ENCODE assay signal across 2 cellular contexts in the genomic region with DNA sequence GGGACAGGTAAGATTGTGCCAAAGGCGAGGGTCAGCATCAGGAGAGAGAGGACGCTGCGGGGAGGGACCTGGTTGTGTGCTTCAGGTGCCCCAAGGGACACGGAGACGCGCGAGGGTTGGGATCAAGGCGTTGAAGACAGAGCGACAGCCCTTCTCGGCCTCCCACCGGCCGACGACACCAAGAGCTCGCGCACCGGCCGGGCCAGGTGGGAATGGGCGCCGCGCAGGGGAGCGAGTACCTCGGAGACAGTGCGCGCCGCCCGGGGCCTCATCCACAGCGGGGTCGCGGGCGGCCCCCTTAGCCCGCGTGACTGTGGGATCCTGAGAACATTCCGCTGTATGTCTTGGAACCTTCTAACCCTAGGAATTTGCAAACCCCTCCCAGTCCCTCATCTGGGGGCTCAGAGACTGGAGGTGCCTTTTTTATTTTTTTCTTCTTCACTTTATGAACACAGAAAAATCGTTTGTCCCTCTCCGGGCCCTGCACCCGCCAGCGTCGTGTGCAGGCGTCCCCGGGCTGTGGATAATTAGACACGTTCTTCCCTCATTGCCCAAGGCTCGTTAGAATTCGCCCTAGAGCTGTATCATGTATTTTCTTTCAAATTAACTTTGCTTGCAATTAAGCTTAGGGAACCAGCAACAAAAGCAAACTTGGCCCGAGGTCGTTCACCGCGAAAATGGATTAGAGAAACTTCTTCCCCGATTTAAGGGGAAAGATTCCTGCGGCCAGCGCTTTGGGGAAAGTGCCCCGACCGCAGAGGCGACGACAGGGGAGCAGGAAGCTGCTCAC.
TF ChIP-seq lines count a peak whose summit lies in the region.

No MANE protein-coding gene starts in this region.

TF ChIP-seq in GM23338, 12 proteins besides CTCF, POLR2A, EP300 and RAD21 (continued from another document):
- peak; percentile 97 for TF ChIP-seq EZH2 (IDR thresholded peaks at IDR 0.05; ENCODE audit: low read depth, unreplicated experiment)
- TF ChIP-seq, protein P1, sequence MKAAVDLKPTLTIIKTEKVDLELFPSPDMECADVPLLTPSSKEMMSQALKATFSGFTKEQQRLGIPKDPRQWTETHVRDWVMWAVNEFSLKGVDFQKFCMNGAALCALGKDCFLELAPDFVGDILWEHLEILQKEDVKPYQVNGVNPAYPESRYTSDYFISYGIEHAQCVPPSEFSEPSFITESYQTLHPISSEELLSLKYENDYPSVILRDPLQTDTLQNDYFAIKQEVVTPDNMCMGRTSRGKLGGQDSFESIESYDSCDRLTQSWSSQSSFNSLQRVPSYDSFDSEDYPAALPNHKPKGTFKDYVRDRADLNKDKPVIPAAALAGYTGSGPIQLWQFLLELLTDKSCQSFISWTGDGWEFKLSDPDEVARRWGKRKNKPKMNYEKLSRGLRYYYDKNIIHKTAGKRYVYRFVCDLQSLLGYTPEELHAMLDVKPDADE (IDR thresholded peaks at IDR 0.05) = no peak
- peak; percentile 81 for TF ChIP-seq EZH2phosphoT487 (IDR thresholded peaks at IDR 0.05; ENCODE audit: unreplicated experiment)
TF ChIP-seq in GM23338: peak in this region for 2.

TF ChIP-seq in WTC11, 78 proteins besides CTCF, POLR2A, EP300 and RAD21 (continued from another document):
- TF ChIP-seq CREB1 (CRISPR knock-in tag; IDR thresholded peaks at IDR 0.05) = no peak
- TF ChIP-seq SOX15 (CRISPR knock-in tag; IDR thresholded peaks at IDR 0.05) = no peak
- TF ChIP-seq FOXP1 (CRISPR knock-in tag; IDR thresholded peaks at IDR 0.05; ENCODE audit: borderline replicate concordance) = no peak
- no peak for TF ChIP-seq ETV6 (CRISPR knock-in tag; IDR thresholded peaks at IDR 0.05)
- TF ChIP-seq, protein P2, sequence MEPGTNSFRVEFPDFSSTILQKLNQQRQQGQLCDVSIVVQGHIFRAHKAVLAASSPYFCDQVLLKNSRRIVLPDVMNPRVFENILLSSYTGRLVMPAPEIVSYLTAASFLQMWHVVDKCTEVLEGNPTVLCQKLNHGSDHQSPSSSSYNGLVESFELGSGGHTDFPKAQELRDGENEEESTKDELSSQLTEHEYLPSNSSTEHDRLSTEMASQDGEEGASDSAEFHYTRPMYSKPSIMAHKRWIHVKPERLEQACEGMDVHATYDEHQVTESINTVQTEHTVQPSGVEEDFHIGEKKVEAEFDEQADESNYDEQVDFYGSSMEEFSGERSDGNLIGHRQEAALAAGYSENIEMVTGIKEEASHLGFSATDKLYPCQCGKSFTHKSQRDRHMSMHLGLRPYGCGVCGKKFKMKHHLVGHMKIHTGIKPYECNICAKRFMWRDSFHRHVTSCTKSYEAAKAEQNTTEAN (CRISPR knock-in tag; IDR thresholded peaks at IDR 0.05) = no peak
- TF ChIP-seq, protein P3, sequence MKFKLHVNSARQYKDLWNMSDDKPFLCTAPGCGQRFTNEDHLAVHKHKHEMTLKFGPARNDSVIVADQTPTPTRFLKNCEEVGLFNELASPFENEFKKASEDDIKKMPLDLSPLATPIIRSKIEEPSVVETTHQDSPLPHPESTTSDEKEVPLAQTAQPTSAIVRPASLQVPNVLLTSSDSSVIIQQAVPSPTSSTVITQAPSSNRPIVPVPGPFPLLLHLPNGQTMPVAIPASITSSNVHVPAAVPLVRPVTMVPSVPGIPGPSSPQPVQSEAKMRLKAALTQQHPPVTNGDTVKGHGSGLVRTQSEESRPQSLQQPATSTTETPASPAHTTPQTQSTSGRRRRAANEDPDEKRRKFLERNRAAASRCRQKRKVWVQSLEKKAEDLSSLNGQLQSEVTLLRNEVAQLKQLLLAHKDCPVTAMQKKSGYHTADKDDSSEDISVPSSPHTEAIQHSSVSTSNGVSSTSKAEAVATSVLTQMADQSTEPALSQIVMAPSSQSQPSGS (CRISPR knock-in tag; IDR thresholded peaks at IDR 0.05; ENCODE audit: borderline replicate concordance, low read depth) = no peak
- TF ChIP-seq GTF2I (CRISPR knock-in tag; conservative IDR thresholded peaks at IDR 0.05) = no peak
- TF ChIP-seq EMX1 (CRISPR knock-in tag; IDR thresholded peaks at IDR 0.05) = no peak
- TF ChIP-seq CBFB (CRISPR knock-in tag; IDR thresholded peaks at IDR 0.05; ENCODE audit: low read depth) = no peak
- TF ChIP-seq, protein P4, sequence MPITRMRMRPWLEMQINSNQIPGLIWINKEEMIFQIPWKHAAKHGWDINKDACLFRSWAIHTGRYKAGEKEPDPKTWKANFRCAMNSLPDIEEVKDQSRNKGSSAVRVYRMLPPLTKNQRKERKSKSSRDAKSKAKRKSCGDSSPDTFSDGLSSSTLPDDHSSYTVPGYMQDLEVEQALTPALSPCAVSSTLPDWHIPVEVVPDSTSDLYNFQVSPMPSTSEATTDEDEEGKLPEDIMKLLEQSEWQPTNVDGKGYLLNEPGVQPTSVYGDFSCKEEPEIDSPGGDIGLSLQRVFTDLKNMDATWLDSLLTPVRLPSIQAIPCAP (CRISPR knock-in tag; IDR thresholded peaks at IDR 0.05) = no peak
- no peak for TF ChIP-seq ZNF671 (CRISPR knock-in tag; IDR thresholded peaks at IDR 0.05)
- TF ChIP-seq PRRX2 (CRISPR knock-in tag; IDR thresholded peaks at IDR 0.05) = no peak
- TF ChIP-seq, protein P5, sequence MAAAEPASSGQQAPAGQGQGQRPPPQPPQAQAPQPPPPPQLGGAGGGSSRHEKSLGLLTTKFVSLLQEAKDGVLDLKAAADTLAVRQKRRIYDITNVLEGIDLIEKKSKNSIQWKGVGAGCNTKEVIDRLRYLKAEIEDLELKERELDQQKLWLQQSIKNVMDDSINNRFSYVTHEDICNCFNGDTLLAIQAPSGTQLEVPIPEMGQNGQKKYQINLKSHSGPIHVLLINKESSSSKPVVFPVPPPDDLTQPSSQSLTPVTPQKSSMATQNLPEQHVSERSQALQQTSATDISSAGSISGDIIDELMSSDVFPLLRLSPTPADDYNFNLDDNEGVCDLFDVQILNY (CRISPR knock-in tag; IDR thresholded peaks at IDR 0.05) = no peak
- TF ChIP-seq, protein P6, sequence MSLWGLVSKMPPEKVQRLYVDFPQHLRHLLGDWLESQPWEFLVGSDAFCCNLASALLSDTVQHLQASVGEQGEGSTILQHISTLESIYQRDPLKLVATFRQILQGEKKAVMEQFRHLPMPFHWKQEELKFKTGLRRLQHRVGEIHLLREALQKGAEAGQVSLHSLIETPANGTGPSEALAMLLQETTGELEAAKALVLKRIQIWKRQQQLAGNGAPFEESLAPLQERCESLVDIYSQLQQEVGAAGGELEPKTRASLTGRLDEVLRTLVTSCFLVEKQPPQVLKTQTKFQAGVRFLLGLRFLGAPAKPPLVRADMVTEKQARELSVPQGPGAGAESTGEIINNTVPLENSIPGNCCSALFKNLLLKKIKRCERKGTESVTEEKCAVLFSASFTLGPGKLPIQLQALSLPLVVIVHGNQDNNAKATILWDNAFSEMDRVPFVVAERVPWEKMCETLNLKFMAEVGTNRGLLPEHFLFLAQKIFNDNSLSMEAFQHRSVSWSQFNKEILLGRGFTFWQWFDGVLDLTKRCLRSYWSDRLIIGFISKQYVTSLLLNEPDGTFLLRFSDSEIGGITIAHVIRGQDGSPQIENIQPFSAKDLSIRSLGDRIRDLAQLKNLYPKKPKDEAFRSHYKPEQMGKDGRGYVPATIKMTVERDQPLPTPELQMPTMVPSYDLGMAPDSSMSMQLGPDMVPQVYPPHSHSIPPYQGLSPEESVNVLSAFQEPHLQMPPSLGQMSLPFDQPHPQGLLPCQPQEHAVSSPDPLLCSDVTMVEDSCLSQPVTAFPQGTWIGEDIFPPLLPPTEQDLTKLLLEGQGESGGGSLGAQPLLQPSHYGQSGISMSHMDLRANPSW (CRISPR knock-in tag; conservative IDR thresholded peaks at IDR 0.05; ENCODE audit: low read depth) = no peak
- TF ChIP-seq, protein P7, sequence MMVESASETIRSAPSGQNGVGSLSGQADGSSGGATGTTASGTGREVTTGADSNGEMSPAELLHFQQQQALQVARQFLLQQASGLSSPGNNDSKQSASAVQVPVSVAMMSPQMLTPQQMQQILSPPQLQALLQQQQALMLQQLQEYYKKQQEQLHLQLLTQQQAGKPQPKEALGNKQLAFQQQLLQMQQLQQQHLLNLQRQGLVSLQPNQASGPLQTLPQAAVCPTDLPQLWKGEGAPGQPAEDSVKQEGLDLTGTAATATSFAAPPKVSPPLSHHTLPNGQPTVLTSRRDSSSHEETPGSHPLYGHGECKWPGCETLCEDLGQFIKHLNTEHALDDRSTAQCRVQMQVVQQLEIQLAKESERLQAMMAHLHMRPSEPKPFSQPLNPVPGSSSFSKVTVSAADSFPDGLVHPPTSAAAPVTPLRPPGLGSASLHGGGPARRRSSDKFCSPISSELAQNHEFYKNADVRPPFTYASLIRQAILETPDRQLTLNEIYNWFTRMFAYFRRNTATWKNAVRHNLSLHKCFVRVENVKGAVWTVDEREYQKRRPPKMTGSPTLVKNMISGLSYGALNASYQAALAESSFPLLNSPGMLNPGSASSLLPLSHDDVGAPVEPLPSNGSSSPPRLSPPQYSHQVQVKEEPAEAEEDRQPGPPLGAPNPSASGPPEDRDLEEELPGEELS (CRISPR knock-in tag; IDR thresholded peaks at IDR 0.05) = no peak
- TF ChIP-seq ZNF416 (CRISPR knock-in tag; IDR thresholded peaks at IDR 0.05) = no peak
